1 cellular context compared by ENCODE assay signal in genomic region chr14:104864267-104865068, GRCh38.
TF ChIP-seq lines count a peak whose summit lies in the region.

No MANE protein-coding gene starts in this region.

TF ChIP-seq in HepG2, 621 proteins besides CTCF, POLR2A, EP300 and RAD21 (continued from another document and continues in another):
- TF ChIP-seq ZNF407 (CRISPR knock-in tag; IDR thresholded peaks at IDR 0.05; ENCODE audit: not compliant biosample characterization) (peak; percentile 84), HMG20A (CRISPR knock-in tag; IDR thresholded peaks at IDR 0.05; ENCODE audit: borderline replicate concordance) (no peak), SMARCC2 (IDR thresholded peaks at IDR 0.05) (no peak), TMF1 (CRISPR knock-in tag; IDR thresholded peaks at IDR 0.05; ENCODE audit: low read depth) (no peak), TARDBP (CRISPR knock-in tag; IDR thresholded peaks at IDR 0.05) (peak; percentile 55), TFE3 (CRISPR knock-in tag; IDR thresholded peaks at IDR 0.05) (no peak), REPIN1 (CRISPR knock-in tag; IDR thresholded peaks at IDR 0.05; ENCODE audit: borderline replicate concordance, low read depth) (no peak), ZNF431 (CRISPR knock-in tag; IDR thresholded peaks at IDR 0.05; ENCODE audit: borderline replicate concordance, low read depth) (no peak), NCOR1 (IDR thresholded peaks at IDR 0.05; ENCODE audit: borderline replicate concordance, low read length) (peak; percentile 54; the same call in 1 of the 2 replicates), CREM (IDR thresholded peaks at IDR 0.05) (0 out of 2 replicates have a peak, but pooled peaks have one; percentile 43), CREM (CRISPR knock-in tag; IDR thresholded peaks at IDR 0.05) (no peak), ZFP36L1 (CRISPR knock-in tag; IDR thresholded peaks at IDR 0.05) (no peak), NCOA5 (CRISPR knock-in tag; IDR thresholded peaks at IDR 0.05) (no peak), ZNF567 (CRISPR knock-in tag; IDR thresholded peaks at IDR 0.05; ENCODE audit: borderline replicate concordance) (0 out of 2 replicates have a peak, but pooled peaks have one; percentile 78), ZBTB38 (CRISPR knock-in tag; IDR thresholded peaks at IDR 0.05) (no peak), ZNF124 (CRISPR knock-in tag; IDR thresholded peaks at IDR 0.05) (0 out of 2 replicates have a peak, but pooled peaks have one; percentile 28), ZNF891 (CRISPR knock-in tag; IDR thresholded peaks at IDR 0.05) (0 out of 2 replicates have a peak, but pooled peaks have one; percentile 61), NR1H2 (CRISPR knock-in tag; IDR thresholded peaks at IDR 0.05; ENCODE audit: borderline replicate concordance, low read depth) (no peak), ZNF549 (CRISPR knock-in tag; IDR thresholded peaks at IDR 0.05) (no peak), ZNF670 (CRISPR knock-in tag; IDR thresholded peaks at IDR 0.05; ENCODE audit: borderline replicate concordance) (peak; percentile 77; the same call in 1 of the 2 replicates), POLR2AphosphoS5 (IDR thresholded peaks at IDR 0.05; ENCODE audit: low read depth, low read length) (peak; percentile 81), TFAP4 (IDR thresholded peaks at IDR 0.05; ENCODE audit: borderline replicate concordance, low read depth) (peak; percentile 53; the same call in 1 of the 2 replicates), THAP9 (CRISPR knock-in tag; IDR thresholded peaks at IDR 0.05; ENCODE audit: borderline replicate concordance) (peak; percentile 66; the same call in 1 of the 2 replicates), LCORL (IDR thresholded peaks at IDR 0.05) (no peak), LCORL (CRISPR knock-in tag; IDR thresholded peaks at IDR 0.05) (peak; percentile 93), ZNF430 (CRISPR knock-in tag; IDR thresholded peaks at IDR 0.05) (peak; percentile 74; the same call in 1 of the 2 replicates), CENPX (CRISPR knock-in tag; IDR thresholded peaks at IDR 0.05) (no peak), BCL6 (CRISPR knock-in tag; IDR thresholded peaks at IDR 0.05) (peak; percentile 52; the same call in 1 of the 2 replicates), ZNF598 (CRISPR knock-in tag; IDR thresholded peaks at IDR 0.05; ENCODE audit: borderline replicate concordance) (peak; percentile 67; the same call in 1 of the 2 replicates), ZNF75D (CRISPR knock-in tag; IDR thresholded peaks at IDR 0.05; ENCODE audit: borderline replicate concordance) (peak; percentile 24; the same call in 1 of the 2 replicates), ZSCAN5A (CRISPR knock-in tag; IDR thresholded peaks at IDR 0.05; ENCODE audit: borderline replicate concordance) (no peak), ZFP37 (CRISPR knock-in tag; IDR thresholded peaks at IDR 0.05; ENCODE audit: borderline replicate concordance) (no peak), MAX (IDR thresholded peaks at IDR 0.05) (peak; percentile 22), ATF7-NPFF (CRISPR knock-in tag; IDR thresholded peaks at IDR 0.05; ENCODE audit: low read depth) (no peak), JUN (CRISPR knock-in tag; IDR thresholded peaks at IDR 0.05) (no peak), ZNF230 (CRISPR knock-in tag; IDR thresholded peaks at IDR 0.05) (0 out of 2 replicates have a peak, but pooled peaks have one; percentile 48), IRF9 (CRISPR knock-in tag; IDR thresholded peaks at IDR 0.05; ENCODE audit: borderline replicate concordance) (0 out of 2 replicates have a peak, but pooled peaks have one; percentile 49), GFI1 (CRISPR knock-in tag; IDR thresholded peaks at IDR 0.05; ENCODE audit: borderline replicate concordance) (peak; percentile 64; the same call in 1 of the 2 replicates), ZNF562 (CRISPR knock-in tag; IDR thresholded peaks at IDR 0.05; ENCODE audit: borderline replicate concordance) (no peak), ZSCAN25 (CRISPR knock-in tag; IDR thresholded peaks at IDR 0.05) (0 out of 2 replicates have a peak, but pooled peaks have one; percentile 36), ZSCAN21 (CRISPR knock-in tag; IDR thresholded peaks at IDR 0.05; ENCODE audit: borderline replicate concordance) (no peak), THAP11 (CRISPR knock-in tag; IDR thresholded peaks at IDR 0.05) (peak; percentile 59), ZBTB21 (CRISPR knock-in tag; IDR thresholded peaks at IDR 0.05) (no peak), ZEB1 (IDR thresholded peaks at IDR 0.05; ENCODE audit: insufficient replicate concordance, low read depth) (peak; percentile 71)
